Comparison of ENCODE assay signal across 23 cellular contexts in genomic region chr10:129058664-129059155, GRCh38.
A peak's percentile ranks its signal among the peaks of the same experiment; 100 is the strongest.
DNase-seq lines count a peak whose midpoint lies in the region; ATAC-seq, FAIRE-seq and TF ChIP-seq lines count a peak whose summit lies in the region.
"Had no signal": no experiment of that assay in that cellular context is flagged by ENCODE, and none has a peak within 500 bp of the region (broad histone marks: within the 10 kb centered on the region; RNA-seq: fewer than 3 reads in every experiment).

No MANE protein-coding gene starts in this region.

- no peak overlapping the region for H3K4me3 Mint-ChIP-seq in activated CD4-positive, alpha-beta T cell treated with anti-CD3 and anti-CD28 coated beads, Interleukin-2, amount 10 ng/mL, durations not matched to agents 7 days and 5 days
- no peak overlapping the region for H3K4me3 Mint-ChIP-seq in activated CD4-positive, alpha-beta T cell treated with anti-CD3 and anti-CD28 coated beads, Interleukin-2, amount 10 ng/mL, durations not matched to agents 24 days and 14 days
- peak overlapping the region; percentile 10 to 51 for H3K4me3 Mint-ChIP-seq in effector memory CD8-positive, alpha-beta T cell
- H3K4me3 Mint-ChIP-seq in naive thymus-derived CD8-positive, alpha-beta T cell: peak overlapping the region in 9 of 10 donors; percentile 57 to 83 (median 77)

- H3K27me3 ChIP-seq in DND-41 (ENCODE audit: insufficient read depth, low read length, poor library complexity): no peaks in the 10 kb centered on the region

- peak overlapping the region; percentile 18 for H3K9ac ChIP-seq in DND-41 (ENCODE audit: low read depth, low read length)
- H3K9ac ChIP-seq: GM23248 had no signal

- peak overlapping the region in 1 of 2 experiments; percentile 1; a peak in 1 of 4 replicates for H3K4me3 ChIP-seq in DND-41 (ENCODE audit: low read depth in 1 of 2, low read length in 2 of 2)
- H3K4me3 ChIP-seq: GM12878, GM23248, HAP-1, K562 had no signal

- H4K20me1 ChIP-seq in DND-41 (ENCODE audit: insufficient read depth, low read length): no peaks in the 10 kb centered on the region

- ATAC-seq in DND-41 (ENCODE audit: insufficient read depth, low read depth) (no peak), left cardiac atrium (no peak)
- no peak for ATAC-seq in effector memory CD8-positive, alpha-beta T cell (replicated peaks)
- ATAC-seq in naive thymus-derived CD8-positive, alpha-beta T cell: no peak
- ATAC-seq: HepG2, K562 had no signal

- H3K4me1 Mint-ChIP-seq in activated CD4-positive, alpha-beta T cell treated with anti-CD3 and anti-CD28 coated beads, Interleukin-2, amount 10 ng/mL, durations not matched to agents 7 days and 5 days: peaks cover 35% of the 10 kb centered on the region
- peaks cover 21% of the 10 kb centered on the region for H3K4me1 Mint-ChIP-seq in activated CD4-positive, alpha-beta T cell treated with anti-CD3 and anti-CD28 coated beads, Interleukin-2, amount 10 ng/mL, durations not matched to agents 24 days and 14 days
- peaks cover 7 to 16% of the 10 kb centered on the region in 2 donors for H3K4me1 Mint-ChIP-seq in effector memory CD8-positive, alpha-beta T cell (ENCODE audit: low read depth in 2 of 2)
- H3K4me1 Mint-ChIP-seq in naive thymus-derived CD8-positive, alpha-beta T cell: peaks cover 29 to 61% (median 38%) of the 10 kb centered on the region in 4 donors

- DNase-seq in activated CD4-positive, alpha-beta T cell treated with anti-CD3 and anti-CD28 coated beads, Interleukin-2, amount 10 ng/mL, durations not matched to agents 7 days and 5 days: no peak
- DNase-seq in activated CD4-positive, alpha-beta T cell treated with anti-CD3 and anti-CD28 coated beads, Interleukin-2, amount 10 ng/mL, durations not matched to agents 24 days and 14 days: no peak
- no peak for DNase-seq in DND-41
- DNase-seq in effector memory CD8-positive, alpha-beta T cell: no peak
- DNase-seq in naive thymus-derived CD8-positive, alpha-beta T cell: no peak
- no peak for DNase-seq in left cardiac atrium
- DNase-seq in NCI-H1105 (lab: John Stamatoyannopoulos, UW): no peak
- DNase-seq in H54 (ENCODE audit: insufficient read length, low spot score): no peak
- DNase-seq: COR-L47, DMS79 treated with DMSO at 0.1 percent for 48 hours, GM23248, NCI-H1092 treated with DMSO at 0.1 percent for 48 hours, NCI-H146, NCI-H2029, NCI-H2227 treated with DMSO at 0.1 percent for 48 hours, NCI-H510A, NCI-H748 treated with DMSO at 0.1 percent for 48 hours, Right ventricle myocardium superior had no signal

- peak overlapping the region; percentile 43 for H3K4me2 ChIP-seq in DND-41 (ENCODE audit: insufficient read depth, low read length)

- no peaks in the 10 kb centered on the region for H3K9me3 ChIP-seq in DND-41 (ENCODE audit: insufficient read depth, low read length, severe bottlenecking)
- H3K9me3 ChIP-seq: HAP-1 had no signal

- no peaks in the 10 kb centered on the region for H3K79me2 ChIP-seq in DND-41 (ENCODE audit: insufficient read depth, low read length)

- intact Hi-C loops in activated CD4-positive, alpha-beta T cell treated with anti-CD3 and anti-CD28 coated beads, Interleukin-2, amount 10 ng/mL, durations not matched to agents 24 days and 14 days (cut with micrococcal nuclease): no loop called here
- intact Hi-C loops in left cardiac atrium (cut with DNase I): no loop called here

- no peak overlapping the region for H2AFZ ChIP-seq in DND-41 (ENCODE audit: low read depth, low read length)
- H2AFZ ChIP-seq: GM23248 had no signal

- no peaks in the 10 kb centered on the region for H3K36me3 Mint-ChIP-seq in activated CD4-positive, alpha-beta T cell treated with anti-CD3 and anti-CD28 coated beads, Interleukin-2, amount 10 ng/mL, durations not matched to agents 7 days and 5 days (ENCODE audit: low read depth)
- H3K36me3 Mint-ChIP-seq in activated CD4-positive, alpha-beta T cell treated with anti-CD3 and anti-CD28 coated beads, Interleukin-2, amount 10 ng/mL, durations not matched to agents 24 days and 14 days (ENCODE audit: low read depth): no peaks in the 10 kb centered on the region
- no peaks in the 10 kb centered on the region for H3K36me3 Mint-ChIP-seq in effector memory CD8-positive, alpha-beta T cell (ENCODE audit: insufficient read depth)
- H3K36me3 Mint-ChIP-seq in naive thymus-derived CD8-positive, alpha-beta T cell: no peaks in the 10 kb centered on the region

- TF ChIP-seq CTCF in DND-41 (IDR thresholded peaks at IDR 0.05; ENCODE audit: borderline replicate concordance, extremely low read depth, low read length, poor library complexity, severe bottlenecking): no peak

- FAIRE-seq in H54 (lab: Jason Lieb, UNC): no peak
- FAIRE-seq: GM12878, HepG2, K562 had no signal

- peaks cover 21% of the 10 kb centered on the region for H3K27me3 Mint-ChIP-seq in activated CD4-positive, alpha-beta T cell treated with anti-CD3 and anti-CD28 coated beads, Interleukin-2, amount 10 ng/mL, durations not matched to agents 7 days and 5 days
- peaks cover 11% of the 10 kb centered on the region for H3K27me3 Mint-ChIP-seq in activated CD4-positive, alpha-beta T cell treated with anti-CD3 and anti-CD28 coated beads, Interleukin-2, amount 10 ng/mL, durations not matched to agents 24 days and 14 days
- H3K27me3 Mint-ChIP-seq in effector memory CD8-positive, alpha-beta T cell: peaks cover 0 to 10% of the 10 kb centered on the region in 2 donors
- peaks cover 0 to 4% (median 0%) of the 10 kb centered on the region in 5 donors for H3K27me3 Mint-ChIP-seq in naive thymus-derived CD8-positive, alpha-beta T cell

- H3K4me1 ChIP-seq in DND-41 (ENCODE audit: insufficient read depth, low read length): peaks cover 55% of the 10 kb centered on the region
- H3K4me1 ChIP-seq: HAP-1 had no signal

- H3K36me3 ChIP-seq in DND-41 (ENCODE audit: insufficient read depth, low read length): no peaks in the 10 kb centered on the region
- H3K36me3 ChIP-seq: HAP-1 had no signal

- no peaks in the 10 kb centered on the region for H3K9me3 Mint-ChIP-seq in activated CD4-positive, alpha-beta T cell treated with anti-CD3 and anti-CD28 coated beads, Interleukin-2, amount 10 ng/mL, durations not matched to agents 7 days and 5 days
- H3K9me3 Mint-ChIP-seq in activated CD4-positive, alpha-beta T cell treated with anti-CD3 and anti-CD28 coated beads, Interleukin-2, amount 10 ng/mL, durations not matched to agents 24 days and 14 days: no peaks in the 10 kb centered on the region
- no peaks in the 10 kb centered on the region for H3K9me3 Mint-ChIP-seq in effector memory CD8-positive, alpha-beta T cell
- H3K9me3 Mint-ChIP-seq in naive thymus-derived CD8-positive, alpha-beta T cell: no peaks in the 10 kb centered on the region

- CTCF ChIA-PET in activated CD4-positive, alpha-beta T cell treated with anti-CD3 and anti-CD28 coated beads, Interleukin-2, amount 10 ng/mL, durations not matched to agents 7 days and 5 days (lab: Charles Lee): no interaction called here

- POLR2A ChIA-PET in activated CD4-positive, alpha-beta T cell treated with anti-CD3 and anti-CD28 coated beads, Interleukin-2, amount 10 ng/mL, durations not matched to agents 7 days and 5 days (lab: Charles Lee): no interaction called here
- POLR2A ChIA-PET in naive thymus-derived CD8-positive, alpha-beta T cell (lab: Charles Lee): interaction anchor here (0.9 to 3.5 kb wide), 3 partner anchors 15 to 408 kb away, joined by 3 to 59 read pairs (median 5); partner anchors contain the start of gene MGMT

- no peak for TF ChIP-seq POLR2A in H54 (IDR thresholded peaks at IDR 0.05; ENCODE audit: low read depth, low read length)

- peak overlapping the region; percentile 64 for H3K27ac ChIP-seq in DND-41 (ENCODE audit: low read length)
- H3K27ac ChIP-seq: GM23248, HL-60 had no signal

- peak overlapping the region; percentile 31 for H3K27ac Mint-ChIP-seq in activated CD4-positive, alpha-beta T cell treated with anti-CD3 and anti-CD28 coated beads, Interleukin-2, amount 10 ng/mL, durations not matched to agents 7 days and 5 days
- H3K27ac Mint-ChIP-seq in activated CD4-positive, alpha-beta T cell treated with anti-CD3 and anti-CD28 coated beads, Interleukin-2, amount 10 ng/mL, durations not matched to agents 24 days and 14 days: no peak overlapping the region
- no peak overlapping the region for H3K27ac Mint-ChIP-seq in effector memory CD8-positive, alpha-beta T cell
- peak overlapping the region in 4 of 10 donors; percentile 36 to 79 (median 63) for H3K27ac Mint-ChIP-seq in naive thymus-derived CD8-positive, alpha-beta T cell

Comparison
In these comparisons a context has a peak if more than half of its experiments do, and no peak if none do; other contexts are left out.
1. H3K4me3 Mint-ChIP-seq: peak in effector memory CD8-positive, alpha-beta T cell (2 of 2) and naive thymus-derived CD8-positive, alpha-beta T cell (9 of 10); none in activated CD4-positive, alpha-beta T cell treated with anti-CD3 and anti-CD28 coated beads, Interleukin-2, amount 10 ng/mL, durations not matched to agents 7 days and 5 days (single experiment) and activated CD4-positive, alpha-beta T cell treated with anti-CD3 and anti-CD28 coated beads, Interleukin-2, amount 10 ng/mL, durations not matched to agents 24 days and 14 days (single experiment).